2 cellular contexts compared by ENCODE assay signal in genomic region chr6:73282876-73283275, GRCh38.
A peak's percentile ranks its signal among the peaks of the same experiment; 100 is the strongest.
TF ChIP-seq lines count a peak whose summit lies in the region.

No MANE protein-coding gene starts in this region.

TF ChIP-seq in GM23338, 12 proteins besides CTCF, POLR2A, EP300 and RAD21:
- TF ChIP-seq JUNB (IDR thresholded peaks at IDR 0.05; ENCODE audit: unreplicated experiment) (no peak), CREB1 (CRISPR knock-in tag; IDR thresholded peaks at IDR 0.05; ENCODE audit: low read depth) (no peak), ETS1 (IDR thresholded peaks at IDR 0.05) (no peak)
TF ChIP-seq in GM23338: peak in this region for 0.

TF ChIP-seq in endothelial cell of umbilical vein, 7 proteins besides CTCF, POLR2A, EP300 and RAD21:
- TF ChIP-seq FOS (IDR thresholded peaks at IDR 0.05; ENCODE audit: borderline replicate concordance, insufficient read depth, low read length) = peak; percentile 32
- TF ChIP-seq EZH2 (IDR thresholded peaks at IDR 0.05; ENCODE audit: borderline replicate concordance, low read depth, low read length, severe bottlenecking) = no peak
- TF ChIP-seq GATA2 (IDR thresholded peaks at IDR 0.05; ENCODE audit: insufficient read depth, insufficient read length, low read depth, low read length) = peak; percentile 9
- TF ChIP-seq MAX (IDR thresholded peaks at IDR 0.05; ENCODE audit: insufficient read depth, insufficient read length) = no peak
- TF ChIP-seq JUN (IDR thresholded peaks at IDR 0.05; ENCODE audit: borderline replicate concordance, insufficient read depth, insufficient read length, low read depth) = peak; percentile 72
- no peak for TF ChIP-seq MYC (IDR thresholded peaks at IDR 0.05; ENCODE audit: low read depth, low read length)
- no peak for TF ChIP-seq POLR2AphosphoS5 (IDR thresholded peaks at IDR 0.05; ENCODE audit: insufficient read depth, low read depth, low read length)
TF ChIP-seq in endothelial cell of umbilical vein: peak in this region for 3.
